In genomic region chr1:26787381-26787705, GRCh38 we compare ENCODE assay signal across 8 cellular contexts. TPM values are rescaled to one million over a fixed set of nuclear protein-coding genes. Genes with fewer than 3 reads are reported as not detected.
A peak's percentile ranks its signal among the peaks of the same experiment; 100 is the strongest.
DNase-seq lines count a peak whose midpoint lies in the region; TF ChIP-seq lines count a peak whose summit lies in the region.

No MANE protein-coding gene starts in this region.

- no peaks in the 10 kb centered on the region for H3K9me2 ChIP-seq in GM23248 (ENCODE audit: insufficient read depth)

- intact Hi-C loops in activated naive CD4-positive, alpha-beta T cell treated with anti-CD3 and anti-CD28 coated beads for 36 hours (cut with micrococcal nuclease) = loop anchor here (2.0 to 5.0 kb wide), 3 partner anchors 17 to 470 kb away; partner anchors contain the start of gene CD52
- intact Hi-C loops in spleen (cut with DNase I; ENCODE audit: low total_unique reads) = loop anchor here (5.0 kb wide), 1 partner anchor 90 kb away; the partner anchor contains the start of gene ARID1A

- 0 out of 2 replicates have a peak, but pooled peaks cover 10% of the 10 kb centered on the region for H3K36me3 ChIP-seq in GM23248 (ENCODE audit: low read depth)
- peaks cover 0 to 32% (median 0%) of the 10 kb centered on the region in 6 donors for H3K36me3 ChIP-seq in spleen

- in situ Hi-C loops in GM13976 (cut with MboI; ENCODE audit: low sequenced_read_pairs, unreplicated experiment) = loop anchor here (5.0 kb wide), 1 partner anchor 180 kb away; no protein-coding TSS in a partner anchor
- in situ Hi-C loops in GM23248 (cut with MboI) = loop anchor here (10.0 kb wide), 1 partner anchor 93 kb away; the partner anchor contains the start of gene ARID1A

- peaks cover 60% of the 10 kb centered on the region for H3F3A ChIP-seq in GM23248 (ENCODE audit: insufficient read depth)

- H3K27me3 ChIP-seq in GM23248 (replicated peaks; ENCODE audit: insufficient read depth) (no peaks in the 10 kb centered on the region), spleen (replicated peaks in 1 of 7) (no peaks in the 10 kb centered on the region)

- H3K36me3 Mint-ChIP-seq in activated naive CD4-positive, alpha-beta T cell treated with anti-CD3 and anti-CD28 coated beads for 36 hours (ENCODE audit: low read depth) = peaks cover 9% of the 10 kb centered on the region

- H3K9ac ChIP-seq in GM23248 = peak overlapping the region; percentile 96

- TF ChIP-seq CTCF in GM13976 (IDR thresholded peaks at IDR 0.05; ENCODE audit: borderline replicate concordance, control extremely low read depth, extremely low read depth, insufficient read depth, missing control alignments) (no peak), spleen (IDR thresholded peaks at IDR 0.05 in 8 of 11, conservative IDR thresholded peaks at IDR 0.05 in 3 of 11) (no peak)

- peaks cover 20% of the 10 kb centered on the region for H3K79me2 ChIP-seq in GM23248 (ENCODE audit: insufficient read depth)

- H3K4me1 Mint-ChIP-seq in activated naive CD4-positive, alpha-beta T cell treated with anti-CD3 and anti-CD28 coated beads for 36 hours (ENCODE audit: low read depth) = peaks cover 54% of the 10 kb centered on the region

- H3K9me3 ChIP-seq in GM23248 (ENCODE audit: low read depth) (no peaks in the 10 kb centered on the region), spleen (no peaks in the 10 kb centered on the region)

- TF ChIP-seq POLR2A in spleen (IDR thresholded peaks at IDR 0.05) = no peak

- H3K4me1 ChIP-seq in GM23248 (ENCODE audit: insufficient read depth) = peaks cover 44% of the 10 kb centered on the region
- peaks cover 44 to 90% (median 71%) of the 10 kb centered on the region in 6 donors for H3K4me1 ChIP-seq in spleen

- H3K27ac ChIP-seq in GM23248 (peak overlapping the region; percentile 98), spleen (peak overlapping the region; percentile 96 to 100 (median 99))

- CTCF ChIA-PET in activated naive CD4-positive, alpha-beta T cell treated with anti-CD3 and anti-CD28 coated beads for 36 hours (lab: Charles Lee) = interaction anchor here (1.0 to 5.6 kb wide), 7 partner anchors 13 to 185 kb away, joined by 3 to 178 read pairs (median 35); partner anchors contain the start of gene ARID1A

- H3K4me3 ChIP-seq in GM23248 = peak overlapping the region; percentile 82
- H3K4me3 ChIP-seq in spleen = peak overlapping the region; percentile 63 to 96 (median 75)

- H3K9me3 Mint-ChIP-seq in activated naive CD4-positive, alpha-beta T cell treated with anti-CD3 and anti-CD28 coated beads for 36 hours = no peaks in the 10 kb centered on the region

- WGBS in GM23248 (ENCODE audit: low coverage in 1 of 2, low lambda C conversion rate in 2 of 2, missing lambda C conversion rate in 2 of 2), 2 experiments = 1% methylated on average over 11 of the region's 11 CpGs
- 0 to 1% (median 0%) methylated on average over 11 of the region's 11 CpGs for WGBS in spleen, 5 donors

- peak overlapping the region; percentile 73 for H2AFZ ChIP-seq in GM23248

- DNase-seq in GM13976 (ENCODE audit: low spot score) (peak; percentile 83), GM23248 (peak; percentile 81), NCI-H1092 treated with DMSO at 0.1 percent for 48 hours (lab: John Stamatoyannopoulos, UW) (peak; percentile 83), hepatic stellate cell (ENCODE audit: low spot score) (peak; percentile 53), spleen (no peak), NOMO-1 treated with dmso at 0.1 percent for 144 hours (lab: John Stamatoyannopoulos, UW; ENCODE audit: unreplicated experiment) (no peak), SK-N-DZ (ENCODE audit: low spot score) (no peak)
- DNase-seq in activated naive CD4-positive, alpha-beta T cell treated with anti-CD3 and anti-CD28 coated beads for 36 hours = peak; percentile 83

- H3K4me2 ChIP-seq in GM23248 (ENCODE audit: unreplicated experiment) = peak overlapping the region; percentile 98

- H3K4me3 Mint-ChIP-seq in activated naive CD4-positive, alpha-beta T cell treated with anti-CD3 and anti-CD28 coated beads for 36 hours = peak overlapping the region; percentile 83

- no peaks in the 10 kb centered on the region for H3K27me3 Mint-ChIP-seq in activated naive CD4-positive, alpha-beta T cell treated with anti-CD3 and anti-CD28 coated beads for 36 hours (ENCODE audit: low read depth)

- H4K20me1 ChIP-seq in GM23248 (ENCODE audit: insufficient read depth) = no peaks in the 10 kb centered on the region

- H3K27ac Mint-ChIP-seq in activated naive CD4-positive, alpha-beta T cell treated with anti-CD3 and anti-CD28 coated beads for 36 hours = peak overlapping the region; percentile 97

RNA-seq across cellular contexts. Expression of gene PIGV, which starts 0.4 kb away (rescaled TPM):
- 28.9 and 31.0 TPM in 2 replicates for total RNA-seq in GM23248 (2014; rRNA removed; shearing (Covaris generic))
- polyA plus RNA-seq in GM23248 (2016; fragmentation: Nextera tagmentation; extraction: Ambion mirVana) = 20.4 and 21.5 TPM in 2 replicates
- total RNA-seq in activated naive CD4-positive, alpha-beta T cell treated with anti-CD3 and anti-CD28 coated beads for 36 hours = 10 to 100 TPM; 10.6 to 11.2 TPM
- 10 to 100 TPM in 6 of 7 donors, 1 to 10 TPM in 1; 8.1 to 21.8 (median 12.5) TPM for total RNA-seq in spleen
- 1 to 10 TPM; 4.8 to 6.6 (median 5.2) TPM for polyA plus RNA-seq in spleen
- 10.4 and 13.6 TPM in 2 replicates for polyA plus RNA-seq in SK-N-DZ (2014; cell fraction: cytosol; rRNA removed)
- polyA plus RNA-seq in SK-N-DZ (2014; cell fraction: nucleus; rRNA removed) = 5.5 and 6.5 TPM in 2 replicates

RNA-seq across cellular contexts. Expression of gene ZDHHC18, which starts 39.1 kb away (rescaled TPM):
- total RNA-seq in GM23248 (2014; rRNA removed; shearing (Covaris generic)) = 11.6 and 12.8 TPM in 2 replicates
- polyA plus RNA-seq in GM23248 (2016; fragmentation: Nextera tagmentation; extraction: Ambion mirVana) = 1.3 and 1.9 TPM in 2 replicates
- total RNA-seq in activated naive CD4-positive, alpha-beta T cell treated with anti-CD3 and anti-CD28 coated beads for 36 hours = 10 to 100 TPM; 37.3 to 39.0 TPM
- 10 to 100 TPM; 41.6 to 80.4 (median 54.4) TPM for total RNA-seq in spleen
- 10 to 100 TPM in 1 of 3 donors, 1 to 10 TPM in 2; 6.2 to 22.0 (median 8.9) TPM for polyA plus RNA-seq in spleen
- polyA plus RNA-seq in SK-N-DZ (2014; cell fraction: cytosol; rRNA removed) = 22.8 and 25.8 TPM in 2 replicates
- polyA plus RNA-seq in SK-N-DZ (2014; cell fraction: nucleus; rRNA removed) = 18.4 and 19.8 TPM in 2 replicates

Comparison
In these comparisons a context has a peak if more than half of its experiments do, and no peak if none do; other contexts are left out.
1. DNase-seq: peak in GM13976 (single experiment), GM23248 (single experiment), NCI-H1092 treated with DMSO at 0.1 percent for 48 hours (single experiment), activated naive CD4-positive, alpha-beta T cell treated with anti-CD3 and anti-CD28 coated beads for 36 hours (single experiment) and hepatic stellate cell (single experiment); none in spleen (single experiment), NOMO-1 treated with dmso at 0.1 percent for 144 hours (single experiment) and SK-N-DZ (single experiment).